ENCODE assay signal across 18 cellular contexts in genomic region chr20:56845546-56846081, GRCh38.
A peak's percentile ranks its signal among the peaks of the same experiment; 100 is the strongest.
DNase-seq lines count a peak whose midpoint lies in the region; FAIRE-seq and TF ChIP-seq lines count a peak whose summit lies in the region.
"Had no signal": no experiment of that assay in that cellular context is flagged by ENCODE, and none has a peak within 500 bp of the region (broad histone marks: within the 10 kb centered on the region; RNA-seq: fewer than 3 reads in every experiment).

No MANE protein-coding gene starts in this region.

- no peak for DNase-seq in HTR-8/SVneo (ENCODE audit: insufficient read length, low spot score)
- DNase-seq in NCI-H526 (lab: John Stamatoyannopoulos, UW), result peak; percentile 58 to 67
- peak; percentile 76 for DNase-seq in RPMI7951 (ENCODE audit: low read depth)
- DNase-seq in fibroblast of peridontal ligament (ENCODE audit: extremely low read depth), result peak; percentile 27
- no peak for DNase-seq in globus pallidus (ENCODE audit: low spot score)
- no peak for DNase-seq in GF-D8 (lab: John Stamatoyannopoulos, UW)
- no peak for DNase-seq in stimulated activated CD8-positive, alpha-beta memory T cell treated with anti-CD3 and anti-CD28 coated beads, Interleukin-4, amount 100 ng/mL, for 48 hours
- no peak for DNase-seq in H54 (ENCODE audit: insufficient read length, low spot score)
- DNase-seq: ACHN; BE2C; Calu3; CD4-positive, alpha-beta memory T cell; DMS79 treated with DMSO at 0.1 percent for 48 hours; H7; HFFc6; Kasumi-1; KBM-7 had no signal

- peak; percentile 93 for FAIRE-seq in HTR-8/SVneo (lab: Jason Lieb, UNC)
- no peak for FAIRE-seq in H54 (lab: Jason Lieb, UNC)
- FAIRE-seq: GM12892 had no signal

- no peak for TF ChIP-seq POLR2A in H54 (IDR thresholded peaks at IDR 0.05; ENCODE audit: low read depth, low read length)

Comparison
In these comparisons a context has a peak if more than half of its experiments do, and no peak if none do; other contexts are left out.
1. DNase-seq: peak in NCI-H526 (2 of 2), RPMI7951 (single experiment) and fibroblast of peridontal ligament (single experiment); none in HTR-8/SVneo (single experiment), globus pallidus (single experiment), GF-D8 (single experiment), stimulated activated CD8-positive, alpha-beta memory T cell treated with anti-CD3 and anti-CD28 coated beads, Interleukin-4, amount 100 ng/mL, for 48 hours (single experiment) and H54 (single experiment).